1 cellular context compared by ENCODE assay signal in the genomic region with DNA sequence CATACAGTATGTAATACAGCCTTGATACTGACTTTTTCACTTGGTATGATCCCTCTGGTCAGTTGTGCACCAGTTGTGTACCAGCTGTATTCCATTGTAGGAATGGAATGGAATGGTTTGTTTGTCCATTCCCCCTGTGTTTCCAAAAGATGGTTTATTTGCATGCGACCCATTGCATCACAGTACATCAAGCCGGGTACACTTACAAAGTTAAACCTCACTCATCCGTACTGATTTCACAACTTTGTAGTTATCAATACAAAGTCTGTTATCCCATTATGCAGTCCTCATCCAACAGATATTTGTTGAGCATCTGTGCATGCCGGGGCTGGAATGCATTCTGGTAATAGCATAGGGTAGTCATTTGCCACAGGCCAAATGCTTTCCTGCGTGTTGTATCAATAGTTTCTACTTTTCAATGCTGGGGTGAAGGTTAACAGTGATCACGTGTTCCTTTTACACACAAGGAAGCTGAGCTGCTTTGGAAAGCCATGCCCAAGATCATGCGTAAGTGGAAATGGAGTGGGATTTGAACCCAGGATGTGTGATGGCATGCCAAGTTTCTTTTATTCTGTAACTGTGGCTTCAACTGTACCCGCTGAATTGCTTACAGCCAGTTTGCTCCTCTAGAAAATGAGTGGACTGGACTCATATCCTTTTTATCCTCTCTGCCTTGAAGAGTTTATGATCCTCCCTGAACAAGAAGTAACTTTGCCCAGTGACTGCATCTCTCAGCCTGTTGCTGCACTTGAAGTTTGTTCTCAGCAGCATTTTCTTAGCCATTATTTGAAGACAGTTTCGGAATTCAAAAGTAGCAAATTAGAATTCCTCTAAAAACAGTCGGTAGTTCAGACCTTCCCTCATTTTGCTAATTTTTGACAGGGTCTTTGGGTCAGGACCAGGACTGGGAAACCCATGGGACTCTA.
TF ChIP-seq lines count a peak whose summit lies in the region.

No MANE protein-coding gene starts in this region.

TF ChIP-seq in HepG2, 621 proteins besides CTCF, POLR2A, EP300 and RAD21 (continued from another document and continues in another):
- peak; percentile 79 for TF ChIP-seq ZNF331 (CRISPR knock-in tag; IDR thresholded peaks at IDR 0.05)
- peak; percentile 55; the same call in 1 of the 2 replicates for TF ChIP-seq ZNF670 (CRISPR knock-in tag; IDR thresholded peaks at IDR 0.05; ENCODE audit: borderline replicate concordance)
- TF ChIP-seq, protein P1, sequence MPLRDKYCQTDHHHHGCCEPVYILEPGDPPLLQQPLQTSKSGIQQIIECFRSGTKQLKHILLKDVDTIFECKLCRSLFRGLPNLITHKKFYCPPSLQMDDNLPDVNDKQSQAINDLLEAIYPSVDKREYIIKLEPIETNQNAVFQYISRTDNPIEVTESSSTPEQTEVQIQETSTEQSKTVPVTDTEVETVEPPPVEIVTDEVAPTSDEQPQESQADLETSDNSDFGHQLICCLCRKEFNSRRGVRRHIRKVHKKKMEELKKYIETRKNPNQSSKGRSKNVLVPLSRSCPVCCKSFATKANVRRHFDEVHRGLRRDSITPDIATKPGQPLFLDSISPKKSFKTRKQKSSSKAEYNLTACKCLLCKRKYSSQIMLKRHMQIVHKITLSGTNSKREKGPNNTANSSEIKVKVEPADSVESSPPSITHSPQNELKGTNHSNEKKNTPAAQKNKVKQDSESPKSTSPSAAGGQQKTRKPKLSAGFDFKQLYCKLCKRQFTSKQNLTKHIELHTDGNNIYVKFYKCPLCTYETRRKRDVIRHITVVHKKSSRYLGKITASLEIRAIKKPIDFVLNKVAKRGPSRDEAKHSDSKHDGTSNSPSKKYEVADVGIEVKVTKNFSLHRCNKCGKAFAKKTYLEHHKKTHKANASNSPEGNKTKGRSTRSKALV (CRISPR knock-in tag; IDR thresholded peaks at IDR 0.05), result peak; percentile 67
- TF ChIP-seq, protein P2, sequence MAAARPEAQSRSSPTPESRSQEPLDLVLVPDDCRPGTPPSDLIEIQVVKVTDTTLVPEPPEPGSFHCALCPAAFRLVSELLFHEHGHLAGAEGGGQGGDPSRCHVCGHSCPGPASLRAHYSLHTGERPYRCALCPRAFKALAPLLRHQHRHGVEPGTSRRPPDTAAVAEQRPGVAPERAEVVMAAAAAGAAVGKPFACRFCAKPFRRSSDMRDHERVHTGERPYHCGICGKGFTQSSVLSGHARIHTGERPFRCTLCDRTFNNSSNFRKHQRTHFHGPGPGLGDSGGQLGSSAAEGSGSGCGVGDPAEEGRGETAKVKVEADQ (CRISPR knock-in tag; IDR thresholded peaks at IDR 0.05; ENCODE audit: borderline replicate concordance), result no peak; the same call in 1 of the 2 replicates
- no peak for TF ChIP-seq ZNF430 (CRISPR knock-in tag; IDR thresholded peaks at IDR 0.05)
- peak; percentile 94 for TF ChIP-seq SALL2 (CRISPR knock-in tag; IDR thresholded peaks at IDR 0.05)
- TF ChIP-seq, protein P3, sequence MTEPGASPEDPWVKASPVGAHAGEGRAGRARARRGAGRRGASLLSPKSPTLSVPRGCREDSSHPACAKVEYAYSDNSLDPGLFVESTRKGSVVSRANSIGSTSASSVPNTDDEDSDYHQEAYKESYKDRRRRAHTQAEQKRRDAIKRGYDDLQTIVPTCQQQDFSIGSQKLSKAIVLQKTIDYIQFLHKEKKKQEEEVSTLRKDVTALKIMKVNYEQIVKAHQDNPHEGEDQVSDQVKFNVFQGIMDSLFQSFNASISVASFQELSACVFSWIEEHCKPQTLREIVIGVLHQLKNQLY (CRISPR knock-in tag; IDR thresholded peaks at IDR 0.05), result peak; percentile 91
- TF ChIP-seq FOXA3 (CRISPR knock-in tag; IDR thresholded peaks at IDR 0.05), result peak; percentile 96
- no peak for TF ChIP-seq HIVEP1 (CRISPR knock-in tag; IDR thresholded peaks at IDR 0.05)
- TF ChIP-seq ZNF510 (CRISPR knock-in tag; IDR thresholded peaks at IDR 0.05; ENCODE audit: low read depth), result peak; percentile 77; the same call in 1 of the 2 replicates
- 0 out of 2 replicates have a peak, but pooled peaks have one; percentile 18 for TF ChIP-seq MXD4 (CRISPR knock-in tag; IDR thresholded peaks at IDR 0.05)
- TF ChIP-seq MED1 (CRISPR knock-in tag; IDR thresholded peaks at IDR 0.05), result peak; percentile 94
- TF ChIP-seq, protein P4, sequence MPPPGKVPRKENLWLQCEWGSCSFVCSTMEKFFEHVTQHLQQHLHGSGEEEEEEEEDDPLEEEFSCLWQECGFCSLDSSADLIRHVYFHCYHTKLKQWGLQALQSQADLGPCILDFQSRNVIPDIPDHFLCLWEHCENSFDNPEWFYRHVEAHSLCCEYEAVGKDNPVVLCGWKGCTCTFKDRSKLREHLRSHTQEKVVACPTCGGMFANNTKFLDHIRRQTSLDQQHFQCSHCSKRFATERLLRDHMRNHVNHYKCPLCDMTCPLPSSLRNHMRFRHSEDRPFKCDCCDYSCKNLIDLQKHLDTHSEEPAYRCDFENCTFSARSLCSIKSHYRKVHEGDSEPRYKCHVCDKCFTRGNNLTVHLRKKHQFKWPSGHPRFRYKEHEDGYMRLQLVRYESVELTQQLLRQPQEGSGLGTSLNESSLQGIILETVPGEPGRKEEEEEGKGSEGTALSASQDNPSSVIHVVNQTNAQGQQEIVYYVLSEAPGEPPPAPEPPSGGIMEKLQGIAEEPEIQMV (CRISPR knock-in tag; IDR thresholded peaks at IDR 0.05; ENCODE audit: low read depth), result peak; percentile 60; the same call in 1 of the 2 replicates
- TF ChIP-seq ZNF101 (CRISPR knock-in tag; IDR thresholded peaks at IDR 0.05; ENCODE audit: borderline replicate concordance, low read depth), result no peak
- peak; percentile 62; the same call in 1 of the 2 replicates for TF ChIP-seq ZNF780A (CRISPR knock-in tag; IDR thresholded peaks at IDR 0.05)
- TF ChIP-seq ZNF138 (CRISPR knock-in tag; IDR thresholded peaks at IDR 0.05; ENCODE audit: low read depth), result no peak
- no peak for TF ChIP-seq PLRG1 (conservative IDR thresholded peaks at IDR 0.05)
- TF ChIP-seq, protein P5, sequence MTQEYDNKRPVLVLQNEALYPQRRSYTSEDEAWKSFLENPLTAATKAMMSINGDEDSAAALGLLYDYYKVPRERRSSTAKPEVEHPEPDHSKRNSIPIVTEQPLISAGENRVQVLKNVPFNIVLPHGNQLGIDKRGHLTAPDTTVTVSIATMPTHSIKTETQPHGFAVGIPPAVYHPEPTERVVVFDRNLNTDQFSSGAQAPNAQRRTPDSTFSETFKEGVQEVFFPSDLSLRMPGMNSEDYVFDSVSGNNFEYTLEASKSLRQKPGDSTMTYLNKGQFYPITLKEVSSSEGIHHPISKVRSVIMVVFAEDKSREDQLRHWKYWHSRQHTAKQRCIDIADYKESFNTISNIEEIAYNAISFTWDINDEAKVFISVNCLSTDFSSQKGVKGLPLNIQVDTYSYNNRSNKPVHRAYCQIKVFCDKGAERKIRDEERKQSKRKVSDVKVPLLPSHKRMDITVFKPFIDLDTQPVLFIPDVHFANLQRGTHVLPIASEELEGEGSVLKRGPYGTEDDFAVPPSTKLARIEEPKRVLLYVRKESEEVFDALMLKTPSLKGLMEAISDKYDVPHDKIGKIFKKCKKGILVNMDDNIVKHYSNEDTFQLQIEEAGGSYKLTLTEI (CRISPR knock-in tag; conservative IDR thresholded peaks at IDR 0.05), result no peak
- no peak for TF ChIP-seq SUZ12 (IDR thresholded peaks at IDR 0.05; ENCODE audit: low read depth, low read length)
- TF ChIP-seq ATM (IDR thresholded peaks at IDR 0.05; ENCODE audit: borderline replicate concordance), result no peak
- no peak for TF ChIP-seq MBNL3 (CRISPR knock-in tag; conservative IDR thresholded peaks at IDR 0.05)
- TF ChIP-seq, protein P6, sequence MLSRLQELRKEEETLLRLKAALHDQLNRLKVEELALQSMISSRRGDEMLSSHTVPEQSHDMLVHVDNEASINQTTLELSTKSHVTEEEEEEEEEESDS (CRISPR knock-in tag; IDR thresholded peaks at IDR 0.05; ENCODE audit: borderline replicate concordance), result no peak
- TF ChIP-seq ZNF251 (CRISPR knock-in tag; IDR thresholded peaks at IDR 0.05), result 0 out of 2 replicates have a peak, but pooled peaks have one; percentile 36
- TF ChIP-seq TEAD2 (CRISPR knock-in tag; IDR thresholded peaks at IDR 0.05), result no peak
- peak; percentile 58 for TF ChIP-seq ZFP1 (CRISPR knock-in tag; IDR thresholded peaks at IDR 0.05)
- no peak for TF ChIP-seq SRSF4 (IDR thresholded peaks at IDR 0.05; ENCODE audit: low read depth, low read length, poor library complexity, severe bottlenecking)
- TF ChIP-seq, protein P7, sequence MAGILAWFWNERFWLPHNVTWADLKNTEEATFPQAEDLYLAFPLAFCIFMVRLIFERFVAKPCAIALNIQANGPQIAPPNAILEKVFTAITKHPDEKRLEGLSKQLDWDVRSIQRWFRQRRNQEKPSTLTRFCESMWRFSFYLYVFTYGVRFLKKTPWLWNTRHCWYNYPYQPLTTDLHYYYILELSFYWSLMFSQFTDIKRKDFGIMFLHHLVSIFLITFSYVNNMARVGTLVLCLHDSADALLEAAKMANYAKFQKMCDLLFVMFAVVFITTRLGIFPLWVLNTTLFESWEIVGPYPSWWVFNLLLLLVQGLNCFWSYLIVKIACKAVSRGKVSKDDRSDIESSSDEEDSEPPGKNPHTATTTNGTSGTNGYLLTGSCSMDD (CRISPR knock-in tag; IDR thresholded peaks at IDR 0.05), result no peak
- TF ChIP-seq SATB2 (CRISPR knock-in tag; IDR thresholded peaks at IDR 0.05), result 0 out of 2 replicates have a peak, but pooled peaks have one; percentile 35
- TF ChIP-seq, protein P8, sequence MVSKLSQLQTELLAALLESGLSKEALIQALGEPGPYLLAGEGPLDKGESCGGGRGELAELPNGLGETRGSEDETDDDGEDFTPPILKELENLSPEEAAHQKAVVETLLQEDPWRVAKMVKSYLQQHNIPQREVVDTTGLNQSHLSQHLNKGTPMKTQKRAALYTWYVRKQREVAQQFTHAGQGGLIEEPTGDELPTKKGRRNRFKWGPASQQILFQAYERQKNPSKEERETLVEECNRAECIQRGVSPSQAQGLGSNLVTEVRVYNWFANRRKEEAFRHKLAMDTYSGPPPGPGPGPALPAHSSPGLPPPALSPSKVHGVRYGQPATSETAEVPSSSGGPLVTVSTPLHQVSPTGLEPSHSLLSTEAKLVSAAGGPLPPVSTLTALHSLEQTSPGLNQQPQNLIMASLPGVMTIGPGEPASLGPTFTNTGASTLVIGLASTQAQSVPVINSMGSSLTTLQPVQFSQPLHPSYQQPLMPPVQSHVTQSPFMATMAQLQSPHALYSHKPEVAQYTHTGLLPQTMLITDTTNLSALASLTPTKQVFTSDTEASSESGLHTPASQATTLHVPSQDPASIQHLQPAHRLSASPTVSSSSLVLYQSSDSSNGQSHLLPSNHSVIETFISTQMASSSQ (IDR thresholded peaks at IDR 0.05; ENCODE audit: low read depth), result peak; percentile 53
- TF ChIP-seq, protein P8 (CRISPR knock-in tag; IDR thresholded peaks at IDR 0.05; ENCODE audit: borderline replicate concordance), result peak; percentile 90
- TF ChIP-seq, protein P9, sequence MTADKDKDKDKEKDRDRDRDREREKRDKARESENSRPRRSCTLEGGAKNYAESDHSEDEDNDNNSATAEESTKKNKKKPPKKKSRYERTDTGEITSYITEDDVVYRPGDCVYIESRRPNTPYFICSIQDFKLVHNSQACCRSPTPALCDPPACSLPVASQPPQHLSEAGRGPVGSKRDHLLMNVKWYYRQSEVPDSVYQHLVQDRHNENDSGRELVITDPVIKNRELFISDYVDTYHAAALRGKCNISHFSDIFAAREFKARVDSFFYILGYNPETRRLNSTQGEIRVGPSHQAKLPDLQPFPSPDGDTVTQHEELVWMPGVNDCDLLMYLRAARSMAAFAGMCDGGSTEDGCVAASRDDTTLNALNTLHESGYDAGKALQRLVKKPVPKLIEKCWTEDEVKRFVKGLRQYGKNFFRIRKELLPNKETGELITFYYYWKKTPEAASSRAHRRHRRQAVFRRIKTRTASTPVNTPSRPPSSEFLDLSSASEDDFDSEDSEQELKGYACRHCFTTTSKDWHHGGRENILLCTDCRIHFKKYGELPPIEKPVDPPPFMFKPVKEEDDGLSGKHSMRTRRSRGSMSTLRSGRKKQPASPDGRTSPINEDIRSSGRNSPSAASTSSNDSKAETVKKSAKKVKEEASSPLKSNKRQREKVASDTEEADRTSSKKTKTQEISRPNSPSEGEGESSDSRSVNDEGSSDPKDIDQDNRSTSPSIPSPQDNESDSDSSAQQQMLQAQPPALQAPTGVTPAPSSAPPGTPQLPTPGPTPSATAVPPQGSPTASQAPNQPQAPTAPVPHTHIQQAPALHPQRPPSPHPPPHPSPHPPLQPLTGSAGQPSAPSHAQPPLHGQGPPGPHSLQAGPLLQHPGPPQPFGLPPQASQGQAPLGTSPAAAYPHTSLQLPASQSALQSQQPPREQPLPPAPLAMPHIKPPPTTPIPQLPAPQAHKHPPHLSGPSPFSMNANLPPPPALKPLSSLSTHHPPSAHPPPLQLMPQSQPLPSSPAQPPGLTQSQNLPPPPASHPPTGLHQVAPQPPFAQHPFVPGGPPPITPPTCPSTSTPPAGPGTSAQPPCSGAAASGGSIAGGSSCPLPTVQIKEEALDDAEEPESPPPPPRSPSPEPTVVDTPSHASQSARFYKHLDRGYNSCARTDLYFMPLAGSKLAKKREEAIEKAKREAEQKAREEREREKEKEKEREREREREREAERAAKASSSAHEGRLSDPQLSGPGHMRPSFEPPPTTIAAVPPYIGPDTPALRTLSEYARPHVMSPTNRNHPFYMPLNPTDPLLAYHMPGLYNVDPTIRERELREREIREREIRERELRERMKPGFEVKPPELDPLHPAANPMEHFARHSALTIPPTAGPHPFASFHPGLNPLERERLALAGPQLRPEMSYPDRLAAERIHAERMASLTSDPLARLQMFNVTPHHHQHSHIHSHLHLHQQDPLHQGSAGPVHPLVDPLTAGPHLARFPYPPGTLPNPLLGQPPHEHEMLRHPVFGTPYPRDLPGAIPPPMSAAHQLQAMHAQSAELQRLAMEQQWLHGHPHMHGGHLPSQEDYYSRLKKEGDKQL (CRISPR knock-in tag; IDR thresholded peaks at IDR 0.05; ENCODE audit: low read depth), result peak; percentile 86
- TF ChIP-seq ZNF557 (CRISPR knock-in tag; IDR thresholded peaks at IDR 0.05), result no peak
- no peak for TF ChIP-seq CHCHD3 (CRISPR knock-in tag; IDR thresholded peaks at IDR 0.05)
- TF ChIP-seq DMAP1 (CRISPR knock-in tag; IDR thresholded peaks at IDR 0.05), result peak; percentile 68
- peak; percentile 63; the same call in 1 of the 2 replicates for TF ChIP-seq ONECUT2 (CRISPR knock-in tag; IDR thresholded peaks at IDR 0.05)
- no peak for TF ChIP-seq ZFP36L2 (CRISPR knock-in tag; IDR thresholded peaks at IDR 0.05)
- TF ChIP-seq BCL6 (CRISPR knock-in tag; IDR thresholded peaks at IDR 0.05), result peak; percentile 91
